In genomic region chr1:202926578-202927491, GRCh38 we compare ENCODE assay signal across 8 cellular contexts. TPM values are rescaled to one million over a fixed set of nuclear protein-coding genes. Genes with fewer than 3 reads are reported as not detected.
A peak's percentile ranks its signal among the peaks of the same experiment; 100 is the strongest.
DNase-seq lines count a peak whose midpoint lies in the region; ATAC-seq and TF ChIP-seq lines count a peak whose summit lies in the region.

TSS of gene KLHL12 (minus strand) at chr1:202927234. CDS start at chr1:202925162, 2,072 bp downstream.

- H3K36me3 ChIP-seq in breast epithelium (no peaks in the 10 kb centered on the region), iPS-20b (ENCODE audit: insufficient read depth, low read depth, low read length) (peaks cover 26% of the 10 kb centered on the region)

- POLR2A ChIA-PET in AG04450 (lab: Yijun Ruan, JAX), result interaction anchor here (0.9 to 1.3 kb wide), 4 partner anchors 17 to 116 kb away, joined by 4 to 7 read pairs (median 6); partner anchors contain the start of genes PCAT6 and TMEM183A

- intact Hi-C loops in breast epithelium (cut with DNase I; ENCODE audit: low total_unique reads), result no loop called here

- H3K27me3 ChIP-seq in AG04450 (ENCODE audit: control insufficient read depth, insufficient read depth, low read length) (no peaks in the 10 kb centered on the region), breast epithelium (no peaks in the 10 kb centered on the region), iPS-20b (ENCODE audit: insufficient read depth, low read length) (no peaks in the 10 kb centered on the region)

- ATAC-seq in GM18873 (IDR thresholded peaks at IDR 0.05; ENCODE audit: low FRiP score, unreplicated experiment) (peak; percentile 76), HG03139 (IDR thresholded peaks at IDR 0.05; ENCODE audit: unreplicated experiment) (peak; percentile 85)

- H3K9me3 ChIP-seq in AG04450 (ENCODE audit: control insufficient read depth, insufficient read depth, low read length) (no peaks in the 10 kb centered on the region), breast epithelium (no peaks in the 10 kb centered on the region), iPS-20b (ENCODE audit: insufficient read depth, low read depth, low read length) (no peaks in the 10 kb centered on the region)

- H3K4me1 ChIP-seq in breast epithelium (no peaks in the 10 kb centered on the region), iPS-20b (ENCODE audit: insufficient read depth, low read length) (no peaks in the 10 kb centered on the region)

- peak within 1 kb of the TSS; percentile 91 for H3K27ac ChIP-seq in AG04450 (ENCODE audit: low read depth, low read length)
- peak within 1 kb of the TSS; percentile 91 for H3K27ac ChIP-seq in VCaP
- peak within 1 kb of the TSS; percentile 96 to 97 for H3K27ac ChIP-seq in breast epithelium
- peak within 1 kb of the TSS; percentile 65 for H3K27ac ChIP-seq in iPS-20b (ENCODE audit: low read length)
- peak within 1 kb of the TSS; percentile 47 to 97 (median 92) for H3K27ac ChIP-seq in skin epidermis

- DNase-seq in AG04450 (ENCODE audit: low read depth, low spot score), result peak; percentile 93
- DNase-seq in NCI-H2196 treated with DMSO at 0.1 percent for 48 hours (lab: John Stamatoyannopoulos, UW; ENCODE audit: unreplicated experiment), result peak; percentile 93
- peak; percentile 96 to 98 for DNase-seq in breast epithelium (ENCODE audit: low spot score in 2 of 2)

- TF ChIP-seq POLR2A in breast epithelium (IDR thresholded peaks at IDR 0.05), result peak; percentile 87

- peak; percentile 61 for TF ChIP-seq CTCF in AG04450 (IDR thresholded peaks at IDR 0.05; ENCODE audit: low read depth, low read length)
- peak; percentile 71 for TF ChIP-seq CTCF in VCaP (conservative IDR thresholded peaks at IDR 0.05)
- TF ChIP-seq CTCF in breast epithelium (IDR thresholded peaks at IDR 0.05), result peak; percentile 53 to 83 (median 69)

- CTCF ChIA-PET in AG04450 (lab: Charles Lee), result interaction anchor here (0.7 to 1.4 kb wide), 3 partner anchors 73 to 343 kb away, joined by 3 to 6 read pairs (median 5); no protein-coding TSS in a partner anchor

- peak within 1 kb of the TSS; percentile 73 for H3K9ac ChIP-seq in iPS-20b (ENCODE audit: low read depth, low read length)

- peak within 1 kb of the TSS; percentile 98 for H3K4me3 ChIP-seq in AG04450 (ENCODE audit: low read depth, low read length)
- peak within 1 kb of the TSS; percentile 88 to 93 (median 90) for H3K4me3 ChIP-seq in breast epithelium
- H3K4me3 ChIP-seq in iPS-20b (ENCODE audit: low read length), result peak within 1 kb of the TSS; percentile 80
- peak within 1 kb of the TSS; percentile 61 to 88 (median 72) for H3K4me3 ChIP-seq in skin epidermis

RNA-seq across cellular contexts. Expression of gene KLHL12, which starts in this region (rescaled TPM):
- polyA plus RNA-seq in AG04450 (2011; rRNA removed), result 42.3 and 54.2 TPM in 2 replicates
- polyA minus RNA-seq in AG04450 (2011; rRNA and poly(A)+ RNA removed), result 30.2 and 36.9 TPM in 2 replicates
- total RNA-seq in breast epithelium, result 10 to 100 TPM; 21.3 to 26.4 (median 25.5) TPM

Comparison
In these comparisons a context has a peak if more than half of its experiments do, and no peak if none do; other contexts are left out.
1. Peak in every context shown above with its lines: DNase-seq, ATAC-seq, H3K4me3 ChIP-seq and H3K27ac ChIP-seq.